10 cellular contexts compared by ENCODE assay signal in genomic region chr6:111576302-111576701, GRCh38. TPM values are rescaled to one million over a fixed set of nuclear protein-coding genes. Genes with fewer than 3 reads are reported as not detected.
DNase-seq lines count a peak whose midpoint lies in the region; ATAC-seq and TF ChIP-seq lines count a peak whose summit lies in the region.
"Had no signal": no experiment of that assay in that cellular context is flagged by ENCODE, and none has a peak within 500 bp of the region (broad histone marks: within the 10 kb centered on the region; RNA-seq: fewer than 3 reads in every experiment).

No MANE protein-coding gene starts in this region.

- peak; percentile 21 to 57 for ATAC-seq in gastrocnemius medialis
- ATAC-seq in HG03432 (IDR thresholded peaks at IDR 0.05; ENCODE audit: unreplicated experiment), result no peak

- in situ Hi-C loops in gastrocnemius medialis (cut with MboI; ENCODE audit: low sequenced_read_pairs in 4 of 4), result no loop called here

- TF ChIP-seq POLR2A in NB4 (IDR thresholded peaks at IDR 0.05; ENCODE audit: extremely low read depth, insufficient read length), result no peak
- no peak for TF ChIP-seq POLR2A in gastrocnemius medialis (IDR thresholded peaks at IDR 0.05)

- peak overlapping the region; percentile 59 to 70 (median 69) for H3K27ac ChIP-seq in gastrocnemius medialis

- intact Hi-C loops in gastrocnemius medialis (cut with DNase I; ENCODE audit: low total_unique reads), result no loop called here

- peaks cover 14 to 27% of the 10 kb centered on the region in 2 donors for H3K4me1 ChIP-seq in gastrocnemius medialis

- H3K27me3 ChIP-seq in gastrocnemius medialis, result no peaks in the 10 kb centered on the region
- H3K27me3 ChIP-seq: sigmoid colon had no signal

- H3K27me3 Mint-ChIP-seq in brain, result no peaks in the 10 kb centered on the region

- DNase-seq in EL (peak; percentile 50), NB4 (ENCODE audit: low read depth) (peak; percentile 78), gastrocnemius medialis (peak in 1 of 2 donors; percentile 36), COLO668 (lab: John Stamatoyannopoulos, UW; ENCODE audit: unreplicated experiment) (no peak), LoVo (ENCODE audit: low spot score) (no peak)
- DNase-seq: kidney, NCI-H1048, sigmoid colon had no signal

- H3K27ac Mint-ChIP-seq in brain, result peak overlapping the region in 4 of 5 experiments; percentile 1 to 79 (median 38)

- peaks cover 54% of the 10 kb centered on the region for H3K4me1 Mint-ChIP-seq in brain

- no peak overlapping the region for H3K4me3 Mint-ChIP-seq in brain

- no peaks in the 10 kb centered on the region for H3K9me3 ChIP-seq in gastrocnemius medialis
- H3K9me3 ChIP-seq: sigmoid colon had no signal

- peaks cover 0 to 29% of the 10 kb centered on the region in 2 donors for H3K36me3 ChIP-seq in gastrocnemius medialis

- no peaks in the 10 kb centered on the region for H3K9me3 Mint-ChIP-seq in brain

- no peak for TF ChIP-seq CTCF in NB4 (IDR thresholded peaks at IDR 0.05; ENCODE audit: low read depth, low read length)
- no peak for TF ChIP-seq CTCF in brain (conservative IDR thresholded peaks at IDR 0.05)
- TF ChIP-seq CTCF in gastrocnemius medialis (IDR thresholded peaks at IDR 0.05 in 4 of 5, conservative IDR thresholded peaks at IDR 0.05 in 1 of 5), result no peak

- peaks cover 43% of the 10 kb centered on the region for H3K36me3 Mint-ChIP-seq in brain

- H3K4me3 ChIP-seq in NB4 (ENCODE audit: low read depth, low read length), result no peak overlapping the region
- H3K4me3 ChIP-seq in gastrocnemius medialis, result no peak overlapping the region
- H3K4me3 ChIP-seq: sigmoid colon had no signal

RNA-seq across cellular contexts. Expression of gene TRAF3IP2, which starts 29.4 kb away (rescaled TPM):
- 102 TPM for polyA plus RNA-seq in brain (ENCODE audit: insufficient read depth, low read depth, low replicate concordance)
- 10 to 100 TPM; 11.0 to 31.1 (median 17.3) TPM for total RNA-seq in gastrocnemius medialis

Comparison
In these comparisons a context has a peak if more than half of its experiments do, and no peak if none do; other contexts are left out.
1. DNase-seq: peak in EL (single experiment) and NB4 (single experiment); none in COLO668 (single experiment) and LoVo (single experiment).